ENCODE assay signal across 8 cellular contexts in the genomic region with DNA sequence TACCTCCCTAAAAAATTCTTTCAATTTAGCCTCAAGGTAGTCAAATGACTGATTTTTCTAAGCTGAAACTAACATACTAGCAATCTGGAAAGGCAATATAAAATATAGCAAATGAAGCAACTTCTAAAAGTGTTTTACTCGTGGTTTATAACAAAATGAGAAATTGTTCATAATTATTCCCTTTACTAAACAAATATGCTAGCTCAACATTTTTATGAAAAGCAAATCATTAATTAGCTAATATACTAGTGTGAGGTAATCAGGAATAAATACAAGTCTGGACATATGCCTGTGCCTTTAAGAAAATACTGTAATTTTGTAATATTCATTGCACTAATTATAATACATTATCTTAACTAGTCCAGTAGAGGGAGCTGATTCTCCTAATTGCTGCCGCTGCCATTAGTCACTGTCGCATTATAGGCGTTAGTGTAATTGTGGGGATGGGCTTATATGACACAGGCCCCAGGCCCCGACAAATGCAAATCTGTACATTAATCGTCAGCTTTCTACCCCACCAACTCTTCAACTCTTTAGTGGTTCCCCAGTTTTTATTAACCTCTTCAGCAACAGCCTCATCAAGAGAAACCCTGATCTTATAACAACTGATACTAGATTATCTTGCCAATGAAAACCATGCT.
DNase-seq lines count a peak whose midpoint lies in the region; ATAC-seq and TF ChIP-seq lines count a peak whose summit lies in the region.

No MANE protein-coding gene starts in this region.

- no peaks in the 10 kb centered on the region for H3K9me3 Mint-ChIP-seq in endothelial cell (ENCODE audit: unreplicated experiment)
- peaks cover 6% of the 10 kb centered on the region for H3K9me3 Mint-ChIP-seq in neural progenitor cell
- H3K9me3 Mint-ChIP-seq in activated CD8-positive, alpha-beta memory T cell treated with anti-CD3 and anti-CD28 coated beads, Interleukin-2, amount 10 ng/mL, durations not matched to agents 7 days and 5 days (ENCODE audit: low read depth), result no peaks in the 10 kb centered on the region

- H3K4me2 ChIP-seq in DND-41 (ENCODE audit: insufficient read depth, low read length) (no peak overlapping the region), neural progenitor cell (no peak overlapping the region)

- CTCF ChIA-PET in Panc1 (lab: Charles Lee), result interaction anchor here (0.6 kb wide), 1 partner anchor 288 kb away, joined by 5 read pairs; a partner anchor contains a TSS
- CTCF ChIA-PET in activated CD8-positive, alpha-beta memory T cell treated with anti-CD3 and anti-CD28 coated beads, Interleukin-2, amount 10 ng/mL, durations not matched to agents 7 days and 5 days (lab: Charles Lee), result interaction anchor here (0.7 to 1.1 kb wide), 3 partner anchors 10 to 275 kb away, joined by 3 to 4 read pairs (median 3); a partner anchor contains a TSS

- H3K9me3 ChIP-seq in DND-41 (ENCODE audit: insufficient read depth, low read length, severe bottlenecking) (no peaks in the 10 kb centered on the region), Panc1 (ENCODE audit: control insufficient read depth, insufficient read depth, low read depth, low read length) (no peaks in the 10 kb centered on the region), neural progenitor cell (ENCODE audit: low read depth) (no peaks in the 10 kb centered on the region)

- peaks cover 26% of the 10 kb centered on the region for H3K4me1 Mint-ChIP-seq in endothelial cell (ENCODE audit: unreplicated experiment)
- no peaks in the 10 kb centered on the region for H3K4me1 Mint-ChIP-seq in neural progenitor cell
- H3K4me1 Mint-ChIP-seq in activated CD8-positive, alpha-beta memory T cell treated with anti-CD3 and anti-CD28 coated beads, Interleukin-2, amount 10 ng/mL, durations not matched to agents 7 days and 5 days, result no peaks in the 10 kb centered on the region

- intact Hi-C loops in Panc1 (cut with micrococcal nuclease; ENCODE audit: unreplicated experiment), result no loop called here

- peaks cover 10% of the 10 kb centered on the region for H3F3A ChIP-seq in neural progenitor cell (ENCODE audit: low read depth)

- no peak for DNase-seq in DND-41
- DNase-seq in HT-29 (ENCODE audit: low spot score), result peak; percentile 15
- DNase-seq in Panc1 (ENCODE audit: low read depth, low spot score), result no peak
- no peak for DNase-seq in endothelial cell (ENCODE audit: low spot score)
- DNase-seq in neural progenitor cell (ENCODE audit: low spot score), result peak; percentile 41
- DNase-seq in activated CD8-positive, alpha-beta memory T cell treated with anti-CD3 and anti-CD28 coated beads, Interleukin-2, amount 10 ng/mL, durations not matched to agents 7 days and 5 days, result no peak

- in situ Hi-C loops in Panc1 (cut with HindIII; ENCODE audit: low pct_unique_long_range_greater_than_20kb, low sequenced_read_pairs), result no loop called here

- H3K79me2 ChIP-seq in DND-41 (ENCODE audit: insufficient read depth, low read length) (no peaks in the 10 kb centered on the region), neural progenitor cell (ENCODE audit: low read depth) (no peaks in the 10 kb centered on the region)

- peaks cover 5% of the 10 kb centered on the region for H3K27me3 Mint-ChIP-seq in endothelial cell (ENCODE audit: unreplicated experiment)
- no peaks in the 10 kb centered on the region for H3K27me3 Mint-ChIP-seq in neural progenitor cell (ENCODE audit: insufficient read depth, low read depth)
- peaks cover 6% of the 10 kb centered on the region for H3K27me3 Mint-ChIP-seq in activated CD8-positive, alpha-beta memory T cell treated with anti-CD3 and anti-CD28 coated beads, Interleukin-2, amount 10 ng/mL, durations not matched to agents 7 days and 5 days

- H2AFZ ChIP-seq in DND-41 (ENCODE audit: low read depth, low read length) (no peak overlapping the region), neural progenitor cell (replicated peaks) (no peak overlapping the region)

- H3K27ac ChIP-seq in DND-41 (ENCODE audit: low read length), result no peak overlapping the region
- no peak overlapping the region for H3K27ac ChIP-seq in Panc1 (ENCODE audit: low read length)
- no peak overlapping the region for H3K27ac ChIP-seq in neural progenitor cell

- H3K4me3 Mint-ChIP-seq in endothelial cell (ENCODE audit: unreplicated experiment) (no peak overlapping the region), neural progenitor cell (no peak overlapping the region)
- H3K4me3 Mint-ChIP-seq in activated CD8-positive, alpha-beta memory T cell treated with anti-CD3 and anti-CD28 coated beads, Interleukin-2, amount 10 ng/mL, durations not matched to agents 7 days and 5 days, result no peak overlapping the region

- POLR2A ChIA-PET in Panc1 (lab: Charles Lee), result interaction anchor here (0.6 kb wide), 1 partner anchor 115 kb away, joined by 3 read pairs; no protein-coding TSS in a partner anchor

- H3K27ac Mint-ChIP-seq in endothelial cell (ENCODE audit: unreplicated experiment) (peak overlapping the region; percentile 28), neural progenitor cell (no peak overlapping the region)
- H3K27ac Mint-ChIP-seq in activated CD8-positive, alpha-beta memory T cell treated with anti-CD3 and anti-CD28 coated beads, Interleukin-2, amount 10 ng/mL, durations not matched to agents 7 days and 5 days, result no peak overlapping the region

- H4K20me1 ChIP-seq in DND-41 (ENCODE audit: insufficient read depth, low read length) (no peaks in the 10 kb centered on the region), neural progenitor cell (ENCODE audit: low read depth) (no peaks in the 10 kb centered on the region)

- H3K4me1 ChIP-seq in DND-41 (ENCODE audit: insufficient read depth, low read length) (peaks cover 23% of the 10 kb centered on the region), Panc1 (ENCODE audit: control insufficient read depth, insufficient read depth, low read length) (no peaks in the 10 kb centered on the region), neural progenitor cell (peaks cover 5% of the 10 kb centered on the region)

- H3K27me3 ChIP-seq in DND-41 (ENCODE audit: insufficient read depth, low read length, poor library complexity), result no peaks in the 10 kb centered on the region
- H3K27me3 ChIP-seq in Panc1 (ENCODE audit: control insufficient read depth, insufficient read depth, low read length), result no peaks in the 10 kb centered on the region
- no peaks in the 10 kb centered on the region for H3K27me3 ChIP-seq in neural progenitor cell

- no peaks in the 10 kb centered on the region for H3K36me3 ChIP-seq in DND-41 (ENCODE audit: insufficient read depth, low read length)
- peaks cover 19% of the 10 kb centered on the region for H3K36me3 ChIP-seq in Panc1 (ENCODE audit: control insufficient read depth, insufficient read depth, low read length)
- peaks cover 29% of the 10 kb centered on the region for H3K36me3 ChIP-seq in neural progenitor cell

- peak; percentile 54; the same call in 1 of the 3 replicates for ATAC-seq in DND-41 (ENCODE audit: insufficient read depth, low read depth)
- peak; percentile 52 for ATAC-seq in GM21360 (IDR thresholded peaks at IDR 0.05; ENCODE audit: unreplicated experiment)
- ATAC-seq in Panc1, result no peak
- ATAC-seq in GM19455 (IDR thresholded peaks at IDR 0.05; ENCODE audit: unreplicated experiment), result no peak
- ATAC-seq in activated CD8-positive, alpha-beta memory T cell treated with anti-CD3 and anti-CD28 coated beads, Interleukin-2, amount 10 ng/mL, durations not matched to agents 7 days and 5 days, result no peak

- H3K9ac ChIP-seq in DND-41 (ENCODE audit: low read depth, low read length), result no peak overlapping the region
- no peak overlapping the region for H3K9ac ChIP-seq in neural progenitor cell

- H3K36me3 Mint-ChIP-seq in endothelial cell (ENCODE audit: low read depth, unreplicated experiment) (peaks cover 60% of the 10 kb centered on the region), neural progenitor cell (peaks cover 64% of the 10 kb centered on the region)
- H3K36me3 Mint-ChIP-seq in activated CD8-positive, alpha-beta memory T cell treated with anti-CD3 and anti-CD28 coated beads, Interleukin-2, amount 10 ng/mL, durations not matched to agents 7 days and 5 days, result no peaks in the 10 kb centered on the region

- no TSS peak for BruUV-seq in Panc1 (replicated peaks; lab: Mats Ljungman, UMichigan)

- TF ChIP-seq CTCF in DND-41 (IDR thresholded peaks at IDR 0.05; ENCODE audit: borderline replicate concordance, extremely low read depth, low read length, poor library complexity, severe bottlenecking) (peak; percentile 48), Panc1 (IDR thresholded peaks at IDR 0.05) (peak; percentile 59), endothelial cell (IDR thresholded peaks at IDR 0.05; ENCODE audit: unreplicated experiment) (peak; percentile 69), neural progenitor cell (IDR thresholded peaks at IDR 0.05) (peak; percentile 59)

- H3K4me3 ChIP-seq in DND-41 (ENCODE audit: low read depth in 1 of 2, low read length in 2 of 2), result no peak overlapping the region
- no peak overlapping the region for H3K4me3 ChIP-seq in Panc1 (ENCODE audit: low read depth in 2 of 2, low read length in 2 of 2)
- no peak overlapping the region for H3K4me3 ChIP-seq in neural progenitor cell

Comparison
In these comparisons a context has a peak if more than half of its experiments do, and no peak if none do; other contexts are left out.
1. ATAC-seq: peak in DND-41 (single experiment) and GM21360 (single experiment); none in Panc1 (single experiment), GM19455 (single experiment) and activated CD8-positive, alpha-beta memory T cell treated with anti-CD3 and anti-CD28 coated beads, Interleukin-2, amount 10 ng/mL, durations not matched to agents 7 days and 5 days (single experiment).
2. DNase-seq: peak in HT-29 (single experiment) and neural progenitor cell (single experiment); none in DND-41 (single experiment), Panc1 (single experiment), endothelial cell (single experiment) and activated CD8-positive, alpha-beta memory T cell treated with anti-CD3 and anti-CD28 coated beads, Interleukin-2, amount 10 ng/mL, durations not matched to agents 7 days and 5 days (single experiment).
3. Peak in every context shown above with its lines, with median percentiles within 50 percentile points of each other: CTCF ChIP-seq.